Comparison of ENCODE assay signal across 8 cellular contexts in the genomic region with DNA sequence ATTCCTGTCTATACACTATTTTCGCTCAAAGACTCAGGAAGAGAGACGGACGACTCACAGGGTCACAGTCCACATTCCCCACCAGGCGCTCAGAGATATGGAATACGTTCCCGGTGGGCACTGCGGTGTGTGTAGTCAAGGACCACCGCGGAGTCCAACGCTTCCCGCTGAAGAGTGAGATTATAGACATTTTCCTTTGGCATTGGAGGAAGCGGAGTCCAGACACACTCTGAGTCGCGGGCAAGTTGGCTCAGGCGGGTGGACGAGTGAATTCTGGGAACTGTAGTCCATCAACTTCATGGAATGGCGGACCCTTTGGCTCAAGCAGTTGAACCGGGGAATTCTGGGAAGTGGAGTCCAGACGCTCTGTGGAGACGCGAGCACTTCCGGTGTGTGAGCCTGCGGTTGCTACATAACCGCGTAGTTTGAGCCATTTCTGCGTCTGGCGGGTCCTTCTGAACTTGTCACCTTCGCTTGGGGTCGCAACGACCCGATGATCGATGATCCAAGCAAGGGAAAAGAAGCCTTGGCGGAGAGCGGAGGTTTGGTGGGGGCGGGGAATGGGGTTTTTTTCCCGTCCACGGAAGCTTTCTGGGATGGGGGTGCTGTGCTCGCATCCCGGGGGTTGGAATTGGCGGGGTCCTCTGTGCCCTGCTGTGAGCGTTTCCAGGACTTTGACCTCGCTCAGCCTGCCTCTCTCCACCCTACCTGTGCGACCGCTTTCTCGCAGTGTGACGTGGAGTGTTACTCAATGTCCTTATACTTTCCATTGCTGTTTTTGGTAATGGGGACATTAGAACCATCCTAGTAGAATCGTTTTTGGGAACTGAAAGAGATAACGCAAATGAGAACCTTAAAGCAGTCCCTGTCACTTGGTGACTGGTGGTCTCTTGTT. TPM values are rescaled to one million over a fixed set of nuclear protein-coding genes. Genes with fewer than 3 reads are reported as not detected.
DNase-seq lines count a peak whose midpoint lies in the region; ATAC-seq, FAIRE-seq and TF ChIP-seq lines count a peak whose summit lies in the region.

ZNF230 (plus strand) TSS at position 392 of the 895 bp plus-strand sequence. CDS start 4,122 bp downstream, outside the sequence.

- peak; percentile 96 for FAIRE-seq in H54 (lab: Jason Lieb, UNC)

- no peaks in the 10 kb centered on the region for H3K9me2 ChIP-seq in neural cell (ENCODE audit: insufficient read depth, low read length)

- TF ChIP-seq CTCF in fibroblast of villous mesenchyme (IDR thresholded peaks at IDR 0.05; ENCODE audit: insufficient read depth, low read depth, low read length) (no peak), neural cell (IDR thresholded peaks at IDR 0.05; ENCODE audit: poor library complexity, severe bottlenecking) (peak; percentile 2)

- H3K27me3 ChIP-seq in neural cell (ENCODE audit: insufficient read depth, low read depth, low read length) = no peaks in the 10 kb centered on the region

- H3K4me1 Mint-ChIP-seq in stimulated activated naive CD8-positive, alpha-beta T cell treated with anti-CD3 and anti-CD28 coated beads, Interleukin-15, amount 100 ng/mL, for 72 hours = peaks cover 17% of the 10 kb centered on the region

- H3K4me3 Mint-ChIP-seq in stimulated activated naive CD8-positive, alpha-beta T cell treated with anti-CD3 and anti-CD28 coated beads, Interleukin-15, amount 100 ng/mL, for 72 hours = peak within 1 kb of the TSS; percentile 97 to 98

- peaks cover 47 to 50% of the 10 kb centered on the region in 2 donors for H3K9me3 Mint-ChIP-seq in stimulated activated naive CD8-positive, alpha-beta T cell treated with anti-CD3 and anti-CD28 coated beads, Interleukin-15, amount 100 ng/mL, for 72 hours

- H3K27me3 Mint-ChIP-seq in stimulated activated naive CD8-positive, alpha-beta T cell treated with anti-CD3 and anti-CD28 coated beads, Interleukin-15, amount 100 ng/mL, for 72 hours = no peaks in the 10 kb centered on the region

- no peaks in the 10 kb centered on the region for H4K20me1 ChIP-seq in neural cell (ENCODE audit: insufficient read depth)

- H3K4me3 ChIP-seq in fibroblast of villous mesenchyme (ENCODE audit: low read depth, low read length) (peak within 1 kb of the TSS; percentile 80), neural cell (ENCODE audit: low read length) (peak within 1 kb of the TSS; percentile 77)

- H3K27ac ChIP-seq in neural cell (ENCODE audit: low read length) = peak within 1 kb of the TSS; percentile 2

- H3K9me3 ChIP-seq in ES-I3 (ENCODE audit: control insufficient read depth, insufficient read depth, low read length) (no peaks in the 10 kb centered on the region), neural cell (ENCODE audit: low read length) (no peaks in the 10 kb centered on the region)

- TF ChIP-seq EP300 in neural cell (conservative IDR thresholded peaks at IDR 0.05; ENCODE audit: poor library complexity, severe bottlenecking) = no peak

- no peaks in the 10 kb centered on the region; the same call in 1 of the 2 replicates for H3K36me3 ChIP-seq in ES-I3 (ENCODE audit: insufficient read depth, low read length)
- H3K36me3 ChIP-seq in neural cell (ENCODE audit: insufficient read depth, low read length) = peaks cover 7% of the 10 kb centered on the region

- H3K4me2 ChIP-seq in neural cell (ENCODE audit: low read length) = peak within 1 kb of the TSS; percentile 69

- H3F3A ChIP-seq in neural cell (ENCODE audit: insufficient read depth, low read length, poor library complexity, severe bottlenecking) = no peaks in the 10 kb centered on the region

- peak; percentile 89 for DNase-seq in H54 (ENCODE audit: insufficient read length, low spot score)
- DNase-seq in LoVo (ENCODE audit: low spot score) = peak; percentile 77
- DNase-seq in SHP77 (lab: John Stamatoyannopoulos, UW) = peak; percentile 95 to 97
- peak; percentile 24 for DNase-seq in activated gamma-delta T cell (lab: John Stamatoyannopoulos, UW)
- peak; percentile 96 for DNase-seq in fibroblast of villous mesenchyme (ENCODE audit: low read depth)
- DNase-seq in stimulated activated naive CD8-positive, alpha-beta T cell treated with anti-CD3 and anti-CD28 coated beads, Interleukin-15, amount 100 ng/mL, for 72 hours = peak; percentile 74 to 86

- H3K79me2 ChIP-seq in neural cell (replicated peaks; ENCODE audit: insufficient read depth, low read length) = peaks cover 8% of the 10 kb centered on the region

- no peaks in the 10 kb centered on the region for H3K4me1 ChIP-seq in ES-I3 (ENCODE audit: insufficient read depth, low read length)

- H2AFZ ChIP-seq in neural cell (ENCODE audit: low read depth, low read length) = peak within 1 kb of the TSS; percentile 65

- peak; percentile 95 for ATAC-seq in stimulated activated naive CD8-positive, alpha-beta T cell treated with anti-CD3 and anti-CD28 coated beads, Interleukin-15, amount 100 ng/mL, for 72 hours

- TF ChIP-seq RAD21 in neural cell (conservative IDR thresholded peaks at IDR 0.05) = peak; percentile 37

- H3K9ac ChIP-seq in ES-I3 (ENCODE audit: low read depth, low read length) (peak within 1 kb of the TSS; percentile 81), neural cell (ENCODE audit: low read length) (peak within 1 kb of the TSS; percentile 62)

- TF ChIP-seq POLR2A in H54 (IDR thresholded peaks at IDR 0.05; ENCODE audit: low read depth, low read length) = peak; percentile 60

- H3K27ac Mint-ChIP-seq in stimulated activated naive CD8-positive, alpha-beta T cell treated with anti-CD3 and anti-CD28 coated beads, Interleukin-15, amount 100 ng/mL, for 72 hours = peak within 1 kb of the TSS; percentile 95

TF ChIP-seq in neural cell, 6 proteins besides CTCF, POLR2A, EP300 and RAD21:
- no peak for TF ChIP-seq TAF1 (IDR thresholded peaks at IDR 0.05; ENCODE audit: low read depth)
- TF ChIP-seq SMC3 (conservative IDR thresholded peaks at IDR 0.05; ENCODE audit: poor library complexity) = no peak
- peak; percentile 57 for TF ChIP-seq POLR2AphosphoS5 (IDR thresholded peaks at IDR 0.05)
- TF ChIP-seq MXI1 (conservative IDR thresholded peaks at IDR 0.05; ENCODE audit: poor library complexity, severe bottlenecking) = peak; percentile 76
- TF ChIP-seq, protein P1, sequence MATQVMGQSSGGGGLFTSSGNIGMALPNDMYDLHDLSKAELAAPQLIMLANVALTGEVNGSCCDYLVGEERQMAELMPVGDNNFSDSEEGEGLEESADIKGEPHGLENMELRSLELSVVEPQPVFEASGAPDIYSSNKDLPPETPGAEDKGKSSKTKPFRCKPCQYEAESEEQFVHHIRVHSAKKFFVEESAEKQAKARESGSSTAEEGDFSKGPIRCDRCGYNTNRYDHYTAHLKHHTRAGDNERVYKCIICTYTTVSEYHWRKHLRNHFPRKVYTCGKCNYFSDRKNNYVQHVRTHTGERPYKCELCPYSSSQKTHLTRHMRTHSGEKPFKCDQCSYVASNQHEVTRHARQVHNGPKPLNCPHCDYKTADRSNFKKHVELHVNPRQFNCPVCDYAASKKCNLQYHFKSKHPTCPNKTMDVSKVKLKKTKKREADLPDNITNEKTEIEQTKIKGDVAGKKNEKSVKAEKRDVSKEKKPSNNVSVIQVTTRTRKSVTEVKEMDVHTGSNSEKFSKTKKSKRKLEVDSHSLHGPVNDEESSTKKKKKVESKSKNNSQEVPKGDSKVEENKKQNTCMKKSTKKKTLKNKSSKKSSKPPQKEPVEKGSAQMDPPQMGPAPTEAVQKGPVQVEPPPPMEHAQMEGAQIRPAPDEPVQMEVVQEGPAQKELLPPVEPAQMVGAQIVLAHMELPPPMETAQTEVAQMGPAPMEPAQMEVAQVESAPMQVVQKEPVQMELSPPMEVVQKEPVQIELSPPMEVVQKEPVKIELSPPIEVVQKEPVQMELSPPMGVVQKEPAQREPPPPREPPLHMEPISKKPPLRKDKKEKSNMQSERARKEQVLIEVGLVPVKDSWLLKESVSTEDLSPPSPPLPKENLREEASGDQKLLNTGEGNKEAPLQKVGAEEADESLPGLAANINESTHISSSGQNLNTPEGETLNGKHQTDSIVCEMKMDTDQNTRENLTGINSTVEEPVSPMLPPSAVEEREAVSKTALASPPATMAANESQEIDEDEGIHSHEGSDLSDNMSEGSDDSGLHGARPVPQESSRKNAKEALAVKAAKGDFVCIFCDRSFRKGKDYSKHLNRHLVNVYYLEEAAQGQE (IDR thresholded peaks at IDR 0.05; ENCODE audit: borderline replicate concordance) = no peak
- TF ChIP-seq EZH2 (IDR thresholded peaks at IDR 0.05; ENCODE audit: borderline replicate concordance, insufficient read depth, low read length, poor library complexity, severe bottlenecking) = no peak

RNA-seq across cellular contexts. Expression of gene ZNF230, which starts in this region (rescaled TPM):
- total RNA-seq in fibroblast of villous mesenchyme = 2.6 and 3.9 TPM in 2 replicates
- polyA plus RNA-seq in neural cell = 6.7 and 8.4 TPM in 2 replicates
- 11.0 and 12.6 TPM in 2 replicates for polyA minus RNA-seq in neural cell

Comparison
In these comparisons a context has a peak if more than half of its experiments do, and no peak if none do; other contexts are left out.
1. Peak in every context shown above with its lines: DNase-seq, ATAC-seq, H3K4me3 ChIP-seq and H3K27ac ChIP-seq.
2. DNase-seq: peak in every context shown above with its lines; median percentile 96 in SHP77; 96 in fibroblast of villous mesenchyme; 89 in H54; 80 in stimulated activated naive CD8-positive, alpha-beta T cell treated with anti-CD3 and anti-CD28 coated beads, Interleukin-15, amount 100 ng/mL, for 72 hours; 77 in LoVo; 24 in activated gamma-delta T cell.